ENCODE assay signal across 13 cellular contexts in genomic region chr9:116280529-116280928, GRCh38.
"Had no signal": no experiment of that assay in that cellular context is flagged by ENCODE, and none has a peak within 500 bp of the region (broad histone marks: within the 10 kb centered on the region; RNA-seq: fewer than 3 reads in every experiment).

No MANE protein-coding gene starts in this region.

- DNase-seq: activated CD4-positive, alpha-beta T cell treated with anti-CD3 and anti-CD28 coated beads for 48 hours; activated naive CD4-positive, alpha-beta T cell treated with anti-CD3 and anti-CD28 coated beads for 36 hours; activated T-cell treated with anti-CD3 and anti-CD28 coated beads for 4 hours; brain microvascular endothelial cell; endodermal cell; foreskin fibroblast; left ventricle myocardium inferior; thyroid gland had no signal

- H3K27me3 ChIP-seq: brain microvascular endothelial cell, esophagus muscularis mucosa, thyroid gland, vagina had no signal

- H3K4me1 ChIP-seq: esophagus muscularis mucosa, left ventricle myocardium inferior, thyroid gland, vagina had no signal

- H3K36me3 ChIP-seq: esophagus muscularis mucosa, left ventricle myocardium inferior, thyroid gland, vagina had no signal

- ATAC-seq: activated T-helper 17 cell treated with anti-CD3 and anti-CD28 coated beads, Interleukin-2, amount 50 U/mL, for 72 hours; WTC11 had no signal

- H3K27ac ChIP-seq: brain microvascular endothelial cell, esophagus muscularis mucosa, left ventricle myocardium inferior, skin epidermis, thyroid gland, vagina had no signal

- H3K4me3 ChIP-seq: esophagus muscularis mucosa, left ventricle myocardium inferior, skin epidermis, thyroid gland, vagina had no signal

- H3K9me3 ChIP-seq: esophagus muscularis mucosa, left ventricle myocardium inferior, thyroid gland, vagina had no signal
